In genomic region chr6:135323979-135324378, GRCh38 we compare ENCODE assay signal across 22 cellular contexts.
"Had no signal": no experiment of that assay in that cellular context is flagged by ENCODE, and none has a peak within 500 bp of the region (broad histone marks: within the 10 kb centered on the region; RNA-seq: fewer than 3 reads in every experiment).

No MANE protein-coding gene starts in this region.

- H3K27me3 Mint-ChIP-seq: activated CD8-positive, alpha-beta T cell treated with anti-CD3 and anti-CD28 coated beads for 36 hours; activated naive CD4-positive, alpha-beta T cell treated with anti-CD3 and anti-CD28 coated beads, Interleukin-2, amount 10 ng/mL, durations not matched to agents 7 days and 5 days; activated naive CD8-positive, alpha-beta T cell treated with anti-CD3 and anti-CD28 coated beads for 36 hours; T-helper 17 cell had no signal

- H3K4me3 ChIP-seq: cardiac muscle cell had no signal

- H3K27me3 ChIP-seq: brain microvascular endothelial cell, cardiac muscle cell had no signal

- H3K36me3 ChIP-seq: cardiac muscle cell had no signal

- DNase-seq: activated CD4-positive, alpha-beta T cell treated with anti-CD3 and anti-CD28 coated beads, Interleukin-2, amount 50 U/mL, for 1 hour; activated CD4-positive, CD25-positive, alpha-beta regulatory T cell; activated CD8-positive, alpha-beta memory T cell treated with anti-CD3 and anti-CD28 coated beads, Interleukin-2, amount 50 U/mL, for 4 hours; activated gamma-delta T cell treated with Interleukin-2 at 50 U/mL for 16 hours; activated naive CD4-positive, alpha-beta T cell treated with anti-CD3 and anti-CD28 coated beads, Interleukin-2, amount 10 ng/mL, durations not matched to agents 7 days and 5 days; activated naive CD8-positive, alpha-beta T cell treated with anti-CD3 and anti-CD28 coated beads for 36 hours; MM.1S; NCI-H1048; NCI-H1930; NCI-H2171; NCI-H2227 treated with DMSO at 0.1 percent for 48 hours; NCI-H446 treated with DMSO at 0.1 percent for 48 hours; NCI-H524 treated with DMSO at 0.1 percent for 48 hours; NCI-H774; T-helper 17 cell; T-helper 9 cell had no signal

- H3K27ac ChIP-seq: brain microvascular endothelial cell, cardiac muscle cell, VCaP had no signal

- H3K4me1 Mint-ChIP-seq: T-helper 17 cell had no signal

- H3K4me3 Mint-ChIP-seq: activated CD8-positive, alpha-beta T cell treated with anti-CD3 and anti-CD28 coated beads for 36 hours; activated naive CD4-positive, alpha-beta T cell treated with anti-CD3 and anti-CD28 coated beads, Interleukin-2, amount 10 ng/mL, durations not matched to agents 7 days and 5 days; activated naive CD8-positive, alpha-beta T cell treated with anti-CD3 and anti-CD28 coated beads for 36 hours; activated T-cell treated with anti-CD3 and anti-CD28 coated beads, Interleukin-2, amount 50 U/mL, for 72 hours; T-helper 17 cell had no signal

- ATAC-seq: T-helper 17 cell had no signal

- H3K27ac Mint-ChIP-seq: activated naive CD4-positive, alpha-beta T cell treated with anti-CD3 and anti-CD28 coated beads, Interleukin-2, amount 10 ng/mL, durations not matched to agents 7 days and 5 days; activated T-cell treated with anti-CD3 and anti-CD28 coated beads, Interleukin-2, amount 50 U/mL, for 72 hours; T-helper 17 cell had no signal

- H3K9me3 Mint-ChIP-seq: activated CD8-positive, alpha-beta T cell treated with anti-CD3 and anti-CD28 coated beads for 36 hours; activated naive CD4-positive, alpha-beta T cell treated with anti-CD3 and anti-CD28 coated beads, Interleukin-2, amount 10 ng/mL, durations not matched to agents 7 days and 5 days; activated naive CD8-positive, alpha-beta T cell treated with anti-CD3 and anti-CD28 coated beads for 36 hours; activated T-cell treated with anti-CD3 and anti-CD28 coated beads, Interleukin-2, amount 50 U/mL, for 72 hours; activated T-helper 2 cell treated with anti-CD3 and anti-CD28 coated beads, Interferon-gamma antibody, Interleukin-2, Interleukin-4, amounts not matched to agents 10 μg/mL and 5 μg/mL and 100 μg/mL, durations not matched to agents 14 hours and 24 hours and 36 hours had no signal
